In the genomic region with DNA sequence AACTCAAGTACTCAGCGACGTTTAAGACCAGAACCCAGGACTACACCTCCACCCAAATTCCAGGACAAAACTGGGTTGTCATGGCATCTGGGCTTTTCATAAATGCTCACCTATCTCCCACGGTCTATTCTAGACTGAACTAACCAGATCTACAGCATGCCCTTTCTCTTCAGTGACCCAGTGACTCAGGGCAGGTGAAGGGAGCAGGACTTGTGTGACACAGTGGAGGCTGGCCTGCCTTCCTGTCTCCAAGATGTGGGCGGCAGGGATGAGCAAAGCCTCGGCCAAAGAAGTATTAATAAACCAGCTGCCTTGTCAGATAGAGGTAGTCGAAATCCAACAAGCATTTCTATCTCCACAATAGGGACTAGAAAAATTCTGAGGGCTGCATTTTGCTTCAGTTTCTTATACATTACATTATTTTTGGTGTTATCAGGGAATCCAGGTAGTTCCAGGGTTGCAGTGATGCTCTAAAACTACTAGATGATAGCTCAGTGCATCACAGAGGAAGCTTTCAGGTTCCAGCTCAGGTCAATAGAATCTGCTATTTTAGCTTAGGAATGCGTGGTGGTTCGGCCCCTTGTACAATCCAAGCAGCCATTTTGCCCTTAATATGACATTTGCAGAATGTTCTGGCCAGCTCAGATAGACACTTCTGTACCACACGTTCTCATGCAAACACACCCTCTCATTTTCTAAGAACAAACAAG, we compare ENCODE assay signal across 10 cellular contexts. TPM values are rescaled to one million over a fixed set of nuclear protein-coding genes. Genes with fewer than 3 reads are reported as not detected.
DNase-seq lines count a peak whose midpoint lies in the region; FAIRE-seq and TF ChIP-seq lines count a peak whose summit lies in the region.
"Had no signal": no experiment of that assay in that cellular context is flagged by ENCODE, and none has a peak within 500 bp of the region (broad histone marks: within the 10 kb centered on the region; RNA-seq: fewer than 3 reads in every experiment).

No MANE protein-coding gene starts in this region.

- H3K4me3 Mint-ChIP-seq in activated CD4-positive, alpha-beta T cell treated with anti-CD3 and anti-CD28 coated beads, Interleukin-2, amount 10 ng/mL, durations not matched to agents 24 days and 14 days, result peak overlapping the region; percentile 20
- H3K4me3 Mint-ChIP-seq in activated CD4-positive, alpha-beta memory T cell treated with anti-CD3 and anti-CD28 coated beads for 36 hours, result no peak overlapping the region

- peaks cover 48% of the 10 kb centered on the region for H3K79me2 ChIP-seq in endothelial cell of umbilical vein (ENCODE audit: control insufficient read depth, insufficient read depth, low read length)
- peaks cover 66% of the 10 kb centered on the region for H3K79me2 ChIP-seq in smooth muscle cell (ENCODE audit: low read depth)

- dilution Hi-C loops in endothelial cell of umbilical vein (cut with MboI; ENCODE audit: extremely low pct_ligation_motif_present, low sequenced_read_pairs), result no loop called here

- no peaks in the 10 kb centered on the region for H3K27me3 Mint-ChIP-seq in activated CD4-positive, alpha-beta T cell treated with anti-CD3 and anti-CD28 coated beads, Interleukin-2, amount 10 ng/mL, durations not matched to agents 24 days and 14 days
- no peaks in the 10 kb centered on the region for H3K27me3 Mint-ChIP-seq in activated CD4-positive, alpha-beta memory T cell treated with anti-CD3 and anti-CD28 coated beads for 36 hours

- H3K27ac Mint-ChIP-seq in activated CD4-positive, alpha-beta T cell treated with anti-CD3 and anti-CD28 coated beads, Interleukin-2, amount 10 ng/mL, durations not matched to agents 24 days and 14 days, result peak overlapping the region; percentile 50
- peak overlapping the region; percentile 46 for H3K27ac Mint-ChIP-seq in activated CD4-positive, alpha-beta memory T cell treated with anti-CD3 and anti-CD28 coated beads for 36 hours

- H3K36me3 ChIP-seq in endothelial cell of umbilical vein (ENCODE audit: control insufficient read depth in 2 of 2, extremely low read depth in 1 of 2, insufficient read depth in 2 of 2, low read length in 2 of 2) (no peaks in the 10 kb centered on the region), smooth muscle cell (ENCODE audit: low read depth) (no peaks in the 10 kb centered on the region)

- H3K9ac ChIP-seq in endothelial cell of umbilical vein (replicated peaks; ENCODE audit: extremely low read depth, insufficient read depth, low read length), result no peak overlapping the region
- H3K9ac ChIP-seq in smooth muscle cell (ENCODE audit: low read depth), result peak overlapping the region; percentile 36

- no peak for FAIRE-seq in endothelial cell of umbilical vein (lab: Jason Lieb, UNC)

- H4K20me1 ChIP-seq in endothelial cell of umbilical vein (replicated peaks; ENCODE audit: control insufficient read depth, extremely low read depth, insufficient read depth, low read length) (no peaks in the 10 kb centered on the region), smooth muscle cell (ENCODE audit: low read depth) (peaks cover 14% of the 10 kb centered on the region)

- H2AFZ ChIP-seq in endothelial cell of umbilical vein (ENCODE audit: low read depth, low read length), result no peak overlapping the region
- H2AFZ ChIP-seq in smooth muscle cell (ENCODE audit: low read depth), result no peak overlapping the region

- H3K4me3 ChIP-seq in endothelial cell of umbilical vein (replicated peaks in 1 of 3; ENCODE audit: insufficient read depth in 1 of 3, low read depth in 1 of 3, low read length in 3 of 3), result no peak overlapping the region
- H3K4me3 ChIP-seq in smooth muscle cell, result no peak overlapping the region
- peak overlapping the region in 9 of 59 donors; percentile 1 to 99 (median 13) for H3K4me3 ChIP-seq in dorsolateral prefrontal cortex

- CTCF ChIA-PET in activated CD4-positive, alpha-beta memory T cell treated with anti-CD3 and anti-CD28 coated beads for 36 hours (lab: Charles Lee), result interaction anchor here (1.2 to 2.2 kb wide), 2 partner anchors 86 to 88 kb away, joined by 3 to 8 read pairs; no protein-coding TSS in a partner anchor
- CTCF ChIA-PET in endothelial cell of umbilical vein (lab: Charles Lee), result interaction anchor here (0.9 to 2.8 kb wide), 6 partner anchors 17 to 98 kb away, joined by 3 to 26 read pairs (median 3); no protein-coding TSS in a partner anchor

- 63% methylated on average over 9 of the region's 9 CpGs for WGBS in smooth muscle cell (ENCODE audit: low lambda C conversion rate)

- H3K9me1 ChIP-seq in endothelial cell of umbilical vein (replicated peaks; ENCODE audit: control insufficient read depth, extremely low read depth, insufficient read depth, low read length), result no peaks in the 10 kb centered on the region

- no TSS peak for BruUV-seq in endothelial cell of umbilical vein (replicated peaks; lab: Mats Ljungman, UMichigan)

- H3K27ac ChIP-seq in endothelial cell of umbilical vein (ENCODE audit: insufficient read depth, low read depth, low read length) (peak overlapping the region; percentile 42), smooth muscle cell (ENCODE audit: low read depth) (peak overlapping the region; percentile 98), dorsolateral prefrontal cortex (peak overlapping the region in 23 of 59 donors; percentile 0 to 76 (median 39))

- H3K4me2 ChIP-seq in endothelial cell of umbilical vein (ENCODE audit: insufficient read depth, low read length), result peak overlapping the region; percentile 74
- H3K4me2 ChIP-seq in smooth muscle cell, result peak overlapping the region; percentile 89

- in situ Hi-C loops in GM13976 (cut with MboI; ENCODE audit: low sequenced_read_pairs, unreplicated experiment), result no loop called here

- H3K4me1 Mint-ChIP-seq in activated CD4-positive, alpha-beta T cell treated with anti-CD3 and anti-CD28 coated beads, Interleukin-2, amount 10 ng/mL, durations not matched to agents 24 days and 14 days, result peaks cover 50% of the 10 kb centered on the region
- H3K4me1 Mint-ChIP-seq in activated CD4-positive, alpha-beta memory T cell treated with anti-CD3 and anti-CD28 coated beads for 36 hours (ENCODE audit: low read depth), result peaks cover 55% of the 10 kb centered on the region

- no peaks in the 10 kb centered on the region for H3K27me3 ChIP-seq in endothelial cell of umbilical vein (ENCODE audit: control insufficient read depth in 2 of 2, insufficient read depth in 2 of 2, low read length in 2 of 2)
- no peaks in the 10 kb centered on the region for H3K27me3 ChIP-seq in smooth muscle cell (ENCODE audit: low read depth)
- H3K27me3 ChIP-seq in dorsolateral prefrontal cortex, result no peaks in the 10 kb centered on the region

- intact Hi-C loops in activated CD4-positive, alpha-beta T cell treated with anti-CD3 and anti-CD28 coated beads, Interleukin-2, amount 10 ng/mL, durations not matched to agents 24 days and 14 days (cut with micrococcal nuclease), result loop anchor here (5.0 to 10.0 kb wide), 2 partner anchors 68 to 974 kb away; a partner anchor contains a TSS
- intact Hi-C loops in activated CD4-positive, alpha-beta memory T cell treated with anti-CD3 and anti-CD28 coated beads for 36 hours (cut with micrococcal nuclease), result loop anchor here (5.0 to 10.0 kb wide), 4 partner anchors 33 to 1568 kb away; a partner anchor contains a TSS
- intact Hi-C loops in endothelial cell of umbilical vein (cut with micrococcal nuclease) (loop anchor here (5.0 to 10.0 kb wide), 4 partner anchors 68 to 974 kb away; a partner anchor contains a TSS), dorsolateral prefrontal cortex (cut with DNase I) (no loop called here)

- H3F3A ChIP-seq in smooth muscle cell (ENCODE audit: low read depth), result peaks cover 22% of the 10 kb centered on the region

- TF ChIP-seq CTCF in endothelial cell of umbilical vein (IDR thresholded peaks at IDR 0.05; ENCODE audit: extremely low read depth in 1 of 2, insufficient read depth in 1 of 2, low read depth in 1 of 2, low read length in 2 of 2) (no peak), smooth muscle cell (IDR thresholded peaks at IDR 0.05; ENCODE audit: borderline replicate concordance, insufficient read depth, poor library complexity, severe bottlenecking) (no peak), dorsolateral prefrontal cortex (IDR thresholded peaks at IDR 0.05 in 54 of 56, conservative IDR thresholded peaks at IDR 0.05 in 2 of 56; ENCODE audit: low read depth in 1 of 56, partially characterized antibody in 56 of 56) (no peak), GM13976 (IDR thresholded peaks at IDR 0.05; ENCODE audit: borderline replicate concordance, control extremely low read depth, extremely low read depth, insufficient read depth, missing control alignments) (no peak)

- H3K9me3 ChIP-seq in endothelial cell of umbilical vein (replicated peaks; ENCODE audit: control insufficient read depth, insufficient read depth, low read length), result no peaks in the 10 kb centered on the region
- H3K9me3 ChIP-seq in smooth muscle cell (replicated peaks; ENCODE audit: low read depth), result no peaks in the 10 kb centered on the region

- H3K4me1 ChIP-seq in endothelial cell of umbilical vein (ENCODE audit: control insufficient read depth, extremely low read depth, insufficient read depth, low read length) (peaks cover 51% of the 10 kb centered on the region), smooth muscle cell (ENCODE audit: low read depth) (peaks cover 29% of the 10 kb centered on the region)

- POLR2A ChIA-PET in activated CD4-positive, alpha-beta memory T cell treated with anti-CD3 and anti-CD28 coated beads for 36 hours (lab: Charles Lee), result interaction anchor here (0.8 to 1.1 kb wide), 2 partner anchors 14 to 51 kb away, joined by 3 to 4 read pairs; a partner anchor contains a TSS
- POLR2A ChIA-PET in endothelial cell of umbilical vein (lab: Charles Lee), result interaction anchor here (0.6 kb wide), 1 partner anchor 88 kb away, joined by 3 read pairs; no protein-coding TSS in a partner anchor

- peaks cover 36% of the 10 kb centered on the region for H3K36me3 Mint-ChIP-seq in activated CD4-positive, alpha-beta T cell treated with anti-CD3 and anti-CD28 coated beads, Interleukin-2, amount 10 ng/mL, durations not matched to agents 24 days and 14 days (ENCODE audit: low read depth)
- H3K36me3 Mint-ChIP-seq in activated CD4-positive, alpha-beta memory T cell treated with anti-CD3 and anti-CD28 coated beads for 36 hours, result peaks cover 26% of the 10 kb centered on the region

- DNase-seq in activated CD4-positive, alpha-beta T cell treated with anti-CD3 and anti-CD28 coated beads, Interleukin-2, amount 10 ng/mL, durations not matched to agents 24 days and 14 days, result no peak
- no peak for DNase-seq in activated CD4-positive, alpha-beta T cell treated with anti-CD3 and anti-CD28 coated beads, Interleukin-2, amount 50 U/mL, for 4 hours
- no peak for DNase-seq in activated CD4-positive, alpha-beta memory T cell treated with anti-CD3 and anti-CD28 coated beads for 36 hours
- DNase-seq in endothelial cell of umbilical vein (ENCODE audit: low read depth, low spot score), result no peak
- DNase-seq in smooth muscle cell (lab: John Stamatoyannopoulos, UW; ENCODE audit: unreplicated experiment), result no peak
- no peak for DNase-seq in dorsolateral prefrontal cortex
- no peak for DNase-seq in GM13976 (ENCODE audit: low spot score)
- DNase-seq in medulla oblongata (ENCODE audit: extremely low spot score), result no peak
- DNase-seq: activated CD4-positive, CD25-positive, alpha-beta regulatory T cell treated with anti-CD3 and anti-CD28 coated beads, Interleukin-2, amount 50 U/mL, for 72 hours; Right ventricle myocardium superior had no signal

- H3K9me3 Mint-ChIP-seq in activated CD4-positive, alpha-beta T cell treated with anti-CD3 and anti-CD28 coated beads, Interleukin-2, amount 10 ng/mL, durations not matched to agents 24 days and 14 days, result no peaks in the 10 kb centered on the region
- no peaks in the 10 kb centered on the region for H3K9me3 Mint-ChIP-seq in activated CD4-positive, alpha-beta memory T cell treated with anti-CD3 and anti-CD28 coated beads for 36 hours

- TF ChIP-seq POLR2A in endothelial cell of umbilical vein (IDR thresholded peaks at IDR 0.05; ENCODE audit: low read depth, low read length), result no peak

RNA-seq across cellular contexts. Expression of a gene that starts 4.2 kb away (rescaled TPM):
- total RNA-seq in activated CD4-positive, alpha-beta T cell treated with anti-CD3 and anti-CD28 coated beads, Interleukin-2, amount 10 ng/mL, durations not matched to agents 24 days and 14 days, result 43.7 and 45.6 TPM in 2 replicates
- total RNA-seq in activated CD4-positive, alpha-beta memory T cell treated with anti-CD3 and anti-CD28 coated beads for 36 hours, result 10 to 100 TPM; 31.8 to 32.2 TPM
- total RNA-seq in endothelial cell of umbilical vein (50.9 and 52.0 TPM in 2 replicates), smooth muscle cell (42.4 and 53.5 TPM in 2 replicates), dorsolateral prefrontal cortex (10 to 100 TPM; 17.9 to 48.1 (median 33.3) TPM)
- polyA plus RNA-seq in endothelial cell of umbilical vein (27.1 and 42.6 TPM in 2 replicates), smooth muscle cell (79.8 and 84.3 TPM in 2 replicates)
- polyA plus RNA-seq in endothelial cell of umbilical vein (2011; cell fraction: cytosol; rRNA removed), result 38.9 and 47.8 TPM in 2 replicates
- 13.7 and 18.6 TPM in 2 replicates for polyA plus RNA-seq in endothelial cell of umbilical vein (2011; cell fraction: nucleus; rRNA removed)
- 40.2 and 60.5 TPM in 2 replicates for polyA plus RNA-seq in endothelial cell of umbilical vein (2012)
- polyA minus RNA-seq in endothelial cell of umbilical vein, result 12.5 and 16.9 TPM in 2 replicates
- 22.4 TPM for polyA minus RNA-seq in endothelial cell of umbilical vein (2011; cell fraction: cytosol; rRNA and poly(A)+ RNA removed)
- polyA minus RNA-seq in endothelial cell of umbilical vein (2011; cell fraction: nucleus; rRNA and poly(A)+ RNA removed), result 4.7 and 9.0 TPM in 2 replicates

RNA-seq across cellular contexts. Expression of a gene that starts 14.2 kb away (rescaled TPM):
- 45.2 and 46.3 TPM in 2 replicates for total RNA-seq in activated CD4-positive, alpha-beta T cell treated with anti-CD3 and anti-CD28 coated beads, Interleukin-2, amount 10 ng/mL, durations not matched to agents 24 days and 14 days
- 10 to 100 TPM; 35.3 to 37.3 TPM for total RNA-seq in activated CD4-positive, alpha-beta memory T cell treated with anti-CD3 and anti-CD28 coated beads for 36 hours
- total RNA-seq in endothelial cell of umbilical vein, result 18.8 and 19.1 TPM in 2 replicates
- polyA plus RNA-seq in endothelial cell of umbilical vein, result 2.6 and 3.0 TPM in 2 replicates
- 2.8 and 3.1 TPM in 2 replicates for polyA plus RNA-seq in endothelial cell of umbilical vein (2011; cell fraction: cytosol; rRNA removed)
- 11.8 and 12.8 TPM in 2 replicates for polyA plus RNA-seq in endothelial cell of umbilical vein (2011; cell fraction: nucleus; rRNA removed)
- 2.7 and 3.3 TPM in 2 replicates for polyA plus RNA-seq in endothelial cell of umbilical vein (2012)
- 8.7 and 9.0 TPM in 2 replicates for polyA minus RNA-seq in endothelial cell of umbilical vein
- polyA minus RNA-seq in endothelial cell of umbilical vein (2011; cell fraction: cytosol; rRNA and poly(A)+ RNA removed), result 0.20 TPM
- 11.5 and 12.4 TPM in 2 replicates for polyA minus RNA-seq in endothelial cell of umbilical vein (2011; cell fraction: nucleus; rRNA and poly(A)+ RNA removed)
- total RNA-seq in smooth muscle cell, result 4.0 and 4.2 TPM in 2 replicates
- polyA plus RNA-seq in smooth muscle cell, result 2.7 and 4.1 TPM in 2 replicates
- total RNA-seq in dorsolateral prefrontal cortex, result 10 to 100 TPM in 85 of 120 experiments, 1 to 10 TPM in 35; 5.1 to 41.5 (median 12.5) TPM

Comparison
In these comparisons a context has a peak if more than half of its experiments do, and no peak if none do; other contexts are left out.
1. intact Hi-C loops: an anchor here in activated CD4-positive, alpha-beta T cell treated with anti-CD3 and anti-CD28 coated beads, Interleukin-2, amount 10 ng/mL, durations not matched to agents 24 days and 14 days (5.0 to 10.0 kb wide), activated CD4-positive, alpha-beta memory T cell treated with anti-CD3 and anti-CD28 coated beads for 36 hours (5.0 to 10.0 kb wide) and endothelial cell of umbilical vein (5.0 to 10.0 kb wide); none called in dorsolateral prefrontal cortex.